1 cellular context compared by ENCODE assay signal in genomic region chr5:56212127-56212879, GRCh38.
TF ChIP-seq lines count a peak whose summit lies in the region.

No MANE protein-coding gene starts in this region.

TF ChIP-seq in A549, 52 proteins besides CTCF, POLR2A, EP300 and RAD21 (continued from another document):
- no peak for TF ChIP-seq RNF2 (IDR thresholded peaks at IDR 0.05; ENCODE audit: borderline replicate concordance, low read depth)
- no peak for TF ChIP-seq RARB (CRISPR knock-in tag; IDR thresholded peaks at IDR 0.05)
- no peak for TF ChIP-seq ZFP36 (IDR thresholded peaks at IDR 0.05; ENCODE audit: borderline replicate concordance, partially characterized antibody)
- TF ChIP-seq ZC3H11A (IDR thresholded peaks at IDR 0.05) = no peak
- TF ChIP-seq FOXS1 (CRISPR knock-in tag; IDR thresholded peaks at IDR 0.05) = no peak
- no peak for TF ChIP-seq ZSCAN20 (CRISPR knock-in tag; IDR thresholded peaks at IDR 0.05)
